13 cellular contexts compared by ENCODE assay signal in the genomic region with DNA sequence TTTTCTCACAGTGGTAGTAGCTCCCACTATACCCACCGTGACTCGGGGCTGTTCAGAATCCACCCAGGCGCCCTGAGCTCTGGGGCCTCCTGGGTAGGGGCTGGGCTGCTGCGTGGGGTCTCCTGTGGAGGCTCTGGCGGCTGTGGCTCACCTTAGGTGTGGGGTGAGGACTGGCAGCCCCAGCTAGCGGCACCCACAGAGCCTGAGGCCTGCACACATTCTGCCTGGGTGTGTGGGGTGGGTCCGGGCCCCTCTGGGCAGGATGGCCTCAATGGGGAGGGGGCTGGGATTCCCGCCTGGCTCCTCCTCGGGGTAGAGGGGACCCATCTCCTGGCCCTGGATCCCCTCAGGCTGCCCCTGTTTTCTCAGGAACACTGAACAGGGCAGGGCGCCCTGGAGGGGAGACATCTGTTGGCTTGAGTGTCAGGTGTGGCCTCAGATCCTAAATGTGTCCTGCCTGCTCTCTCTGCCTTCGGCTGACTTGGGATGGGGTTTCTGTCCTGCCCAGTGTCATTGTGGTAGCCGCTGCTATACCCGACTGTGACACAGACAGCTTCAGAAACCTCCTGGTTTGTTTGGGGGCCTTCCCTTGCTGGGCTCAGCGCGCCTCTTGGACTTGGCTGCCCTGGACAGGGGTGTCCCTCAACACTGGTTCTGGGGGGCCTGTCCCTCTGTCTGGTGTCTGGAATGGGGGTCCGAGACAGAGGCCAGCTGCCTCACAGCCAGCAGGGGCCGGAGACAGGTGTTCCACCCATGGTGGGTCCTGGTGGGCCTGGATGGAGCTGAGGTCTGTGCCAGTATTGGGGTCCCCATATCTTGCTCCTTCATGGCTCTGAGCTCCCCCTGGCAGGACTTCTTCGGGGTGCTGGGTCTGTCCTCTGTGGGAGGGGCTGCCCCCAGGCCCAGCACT.
A peak's percentile ranks its signal among the peaks of the same experiment; 100 is the strongest.
DNase-seq lines count a peak whose midpoint lies in the region; ATAC-seq, FAIRE-seq and TF ChIP-seq lines count a peak whose summit lies in the region.
"Had no signal": no experiment of that assay in that cellular context is flagged by ENCODE, and none has a peak within 500 bp of the region (broad histone marks: within the 10 kb centered on the region; RNA-seq: fewer than 3 reads in every experiment).

No MANE protein-coding gene starts in this region.

- DNase-seq in right lobe of liver (peak; percentile 11 to 40 (median 37)), HepG2 (ENCODE audit: low spot score) (no peak), dorsolateral prefrontal cortex (peak in 6 of 10 donors; percentile 6 to 31 (median 22)), thyroid gland (no peak), iPS-NIHi7 (ENCODE audit: extremely low spot score) (no peak), SW480 (ENCODE audit: low spot score) (no peak)
- DNase-seq in natural killer cell treated with Interleukin-12 subunit alpha and Interleukin-12 subunit beta and Interleukin-15 and Interleukin-18, amount 100 ng/mL, for 72 hours (ENCODE audit: low spot score), result peak; percentile 52
- DNase-seq: amygdala; GOT3; SIG-M5; stimulated activated naive B cell treated with anti-CD40 and anti-IgM and Interleukin-4, amounts not matched to agents 10 μg/mL and 1 μg/mL and 100 μg/mL, for 72 hours had no signal

- H3K79me2 ChIP-seq in HepG2 (ENCODE audit: insufficient read depth, low read length), result no peaks in the 10 kb centered on the region

- in situ Hi-C loops in HepG2 (cut with HindIII; ENCODE audit: extremely low pct_ligation_motif_present, low pct_unique_long_range_greater_than_20kb), result no loop called here

- H3K27me3 ChIP-seq in right lobe of liver (no peaks in the 10 kb centered on the region), HepG2 (ENCODE audit: control insufficient read depth in 1 of 2, insufficient read depth in 2 of 2, low read length in 2 of 2) (peaks cover 8 to 42% of the 10 kb centered on the region in 2 experiments; a peak in 4 of 5 replicates), dorsolateral prefrontal cortex (peaks cover 0 to 71% (median 26%) of the 10 kb centered on the region in 45 donors), thyroid gland (no peaks in the 10 kb centered on the region)

- no peaks in the 10 kb centered on the region for H3K36me3 Mint-ChIP-seq in natural killer cell treated with Interleukin-12 subunit alpha and Interleukin-12 subunit beta and Interleukin-15 and Interleukin-18, amount 100 ng/mL, for 72 hours
- H3K36me3 Mint-ChIP-seq: stimulated activated naive B cell treated with anti-CD40 and anti-IgM and Interleukin-4, amounts not matched to agents 10 μg/mL and 1 μg/mL and 100 μg/mL, for 72 hours had no signal

- BruUV-seq in HepG2 (replicated peaks; lab: Mats Ljungman, UMichigan), result no TSS peak

- H3K9ac ChIP-seq in HepG2 (ENCODE audit: insufficient read depth, low read depth, low read length), result no peak overlapping the region

- H3K9me3 ChIP-seq in right lobe of liver (no peaks in the 10 kb centered on the region), HepG2 (ENCODE audit: low read length) (no peaks in the 10 kb centered on the region), thyroid gland (no peaks in the 10 kb centered on the region)

- no peaks in the 10 kb centered on the region for H4K20me1 ChIP-seq in HepG2 (ENCODE audit: insufficient read depth, low read length)

- no peak for FAIRE-seq in HepG2 (lab: Jason Lieb, UNC)
- FAIRE-seq: colon had no signal

- H3K27me3 Mint-ChIP-seq in natural killer cell treated with Interleukin-12 subunit alpha and Interleukin-12 subunit beta and Interleukin-15 and Interleukin-18, amount 100 ng/mL, for 72 hours, result peaks cover 14% of the 10 kb centered on the region in 2 donors
- H3K27me3 Mint-ChIP-seq: stimulated activated naive B cell treated with anti-CD40 and anti-IgM and Interleukin-4, amounts not matched to agents 10 μg/mL and 1 μg/mL and 100 μg/mL, for 72 hours had no signal

- TF ChIP-seq EP300 in HepG2 (IDR thresholded peaks at IDR 0.05; ENCODE audit: low read depth in 2 of 2, low read length in 2 of 2) (no peak), HepG2 (CRISPR knock-in tag; IDR thresholded peaks at IDR 0.05; ENCODE audit: borderline replicate concordance) (no peak)

- no peak for TF ChIP-seq CTCF in right lobe of liver (IDR thresholded peaks at IDR 0.05)
- no peak for TF ChIP-seq CTCF in HepG2 (CRISPR knock-in tag; IDR thresholded peaks at IDR 0.05)
- TF ChIP-seq CTCF in dorsolateral prefrontal cortex (IDR thresholded peaks at IDR 0.05 in 54 of 56, conservative IDR thresholded peaks at IDR 0.05 in 2 of 56; ENCODE audit: low read depth in 1 of 56, partially characterized antibody in 56 of 56), result no peak
- TF ChIP-seq CTCF in thyroid gland (IDR thresholded peaks at IDR 0.05), result no peak

- ATAC-seq in right lobe of liver (peak in 1 of 4 donors; percentile 13), HepG2 (no peak), HG03039 (IDR thresholded peaks at IDR 0.05; ENCODE audit: unreplicated experiment) (no peak)
- no peak for ATAC-seq in natural killer cell treated with Interleukin-12 subunit alpha and Interleukin-12 subunit beta and Interleukin-15 and Interleukin-18, amount 100 ng/mL, for 72 hours
- ATAC-seq: stimulated activated naive B cell treated with anti-CD40 and anti-IgM and Interleukin-4, amounts not matched to agents 10 μg/mL and 1 μg/mL and 100 μg/mL, for 72 hours had no signal

- TF ChIP-seq RAD21 in HepG2 (CRISPR knock-in tag; IDR thresholded peaks at IDR 0.05), result no peak

- POLR2A ChIA-PET in HepG2 (lab: Yijun Ruan, JAX), result no interaction called here

- no peaks in the 10 kb centered on the region for H3K9me3 Mint-ChIP-seq in natural killer cell treated with Interleukin-12 subunit alpha and Interleukin-12 subunit beta and Interleukin-15 and Interleukin-18, amount 100 ng/mL, for 72 hours
- H3K9me3 Mint-ChIP-seq: stimulated activated naive B cell treated with anti-CD40 and anti-IgM and Interleukin-4, amounts not matched to agents 10 μg/mL and 1 μg/mL and 100 μg/mL, for 72 hours had no signal

- H3K4me3 ChIP-seq in right lobe of liver (no peak overlapping the region), HepG2 (replicated peaks in 1 of 3; ENCODE audit: insufficient read depth in 1 of 3, low read depth in 2 of 3, low read length in 3 of 3) (no peak overlapping the region), dorsolateral prefrontal cortex (no peak overlapping the region), thyroid gland (replicated peaks in 1 of 3) (no peak overlapping the region)

- H3K4me2 ChIP-seq in HepG2 (ENCODE audit: low read depth, low read length), result no peak overlapping the region

- CTCF ChIA-PET in HepG2 (lab: Yijun Ruan, JAX; ENCODE audit: low intra/inter-chr PET ratio, low total read pairs), result no interaction called here

- no peaks in the 10 kb centered on the region for H3K4me1 Mint-ChIP-seq in natural killer cell treated with Interleukin-12 subunit alpha and Interleukin-12 subunit beta and Interleukin-15 and Interleukin-18, amount 100 ng/mL, for 72 hours (ENCODE audit: low read depth in 2 of 2)
- H3K4me1 Mint-ChIP-seq: stimulated activated naive B cell treated with anti-CD40 and anti-IgM and Interleukin-4, amounts not matched to agents 10 μg/mL and 1 μg/mL and 100 μg/mL, for 72 hours had no signal

- TF ChIP-seq POLR2A in right lobe of liver (IDR thresholded peaks at IDR 0.05) (no peak), HepG2 (IDR thresholded peaks at IDR 0.05; ENCODE audit: insufficient read depth in 1 of 2, low read depth in 2 of 2, low read length in 2 of 2) (no peak), thyroid gland (IDR thresholded peaks at IDR 0.05) (no peak)

- H3K4me3 Mint-ChIP-seq in natural killer cell treated with Interleukin-12 subunit alpha and Interleukin-12 subunit beta and Interleukin-15 and Interleukin-18, amount 100 ng/mL, for 72 hours, result no peak overlapping the region

- 23% methylated on average over 3 of the region's 18 CpGs for WGBS in right lobe of liver (ENCODE audit: insufficient coverage, low coverage, low lambda C conversion rate, missing lambda C conversion rate)
- WGBS in HepG2 (ENCODE audit: low lambda C conversion rate), result 0% methylated on average over 1 of the region's 18 CpGs
- WGBS in thyroid gland, 2 donors, result 84 to 87% methylated on average over 3 of the region's 18 CpGs

- H3K36me3 ChIP-seq in right lobe of liver (no peaks in the 10 kb centered on the region), HepG2 (replicated peaks in 1 of 2; ENCODE audit: control insufficient read depth in 1 of 2, insufficient read depth in 2 of 2, low read length in 2 of 2) (no peaks in the 10 kb centered on the region), thyroid gland (no peaks in the 10 kb centered on the region)

- H3K27ac ChIP-seq in right lobe of liver (no peak overlapping the region), HepG2 (ENCODE audit: extremely low read length, insufficient read depth, low read length) (no peak overlapping the region), dorsolateral prefrontal cortex (no peak overlapping the region), thyroid gland (no peak overlapping the region)

- intact Hi-C loops in right lobe of liver (cut with DNase I), result no loop called here
- intact Hi-C loops in HepG2 (cut with micrococcal nuclease; ENCODE audit: unreplicated experiment), result no loop called here
- intact Hi-C loops in dorsolateral prefrontal cortex (cut with DNase I), result no loop called here
- intact Hi-C loops in thyroid gland (cut with DNase I), result no loop called here

- H2AFZ ChIP-seq in HepG2 (ENCODE audit: low read length), result no peak overlapping the region

- H3K27ac Mint-ChIP-seq in natural killer cell treated with Interleukin-12 subunit alpha and Interleukin-12 subunit beta and Interleukin-15 and Interleukin-18, amount 100 ng/mL, for 72 hours, result no peak overlapping the region
- H3K27ac Mint-ChIP-seq: stimulated activated naive B cell treated with anti-CD40 and anti-IgM and Interleukin-4, amounts not matched to agents 10 μg/mL and 1 μg/mL and 100 μg/mL, for 72 hours had no signal

- H3K4me1 ChIP-seq in right lobe of liver (no peaks in the 10 kb centered on the region), HepG2 (ENCODE audit: insufficient read depth, low read length) (no peaks in the 10 kb centered on the region), thyroid gland (no peaks in the 10 kb centered on the region)

TF ChIP-seq in HepG2, 621 proteins besides CTCF, POLR2A, EP300 and RAD21 (continues in another document):
- no peak for TF ChIP-seq ZZZ3 (CRISPR knock-in tag; IDR thresholded peaks at IDR 0.05; ENCODE audit: borderline replicate concordance)
- no peak for TF ChIP-seq CEBPB (IDR thresholded peaks at IDR 0.05; ENCODE audit: borderline replicate concordance, low read depth, low read length)
- TF ChIP-seq, protein P1, sequence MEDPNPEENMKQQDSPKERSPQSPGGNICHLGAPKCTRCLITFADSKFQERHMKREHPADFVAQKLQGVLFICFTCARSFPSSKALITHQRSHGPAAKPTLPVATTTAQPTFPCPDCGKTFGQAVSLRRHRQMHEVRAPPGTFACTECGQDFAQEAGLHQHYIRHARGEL (CRISPR knock-in tag; IDR thresholded peaks at IDR 0.05), result no peak
- TF ChIP-seq ATM (IDR thresholded peaks at IDR 0.05; ENCODE audit: borderline replicate concordance), result no peak
- no peak for TF ChIP-seq ZNF292 (CRISPR knock-in tag; IDR thresholded peaks at IDR 0.05; ENCODE audit: borderline replicate concordance, low read depth)
- no peak for TF ChIP-seq HCFC1 (IDR thresholded peaks at IDR 0.05; ENCODE audit: low read depth, low read length)
- no peak for TF ChIP-seq GATAD2A (CRISPR knock-in tag; IDR thresholded peaks at IDR 0.05)

Comparison
In these comparisons a context has a peak if more than half of its experiments do, and no peak if none do; other contexts are left out.
1. DNase-seq: peak in right lobe of liver (3 of 3), dorsolateral prefrontal cortex (6 of 10) and natural killer cell treated with Interleukin-12 subunit alpha and Interleukin-12 subunit beta and Interleukin-15 and Interleukin-18, amount 100 ng/mL, for 72 hours (single experiment); none in HepG2 (single experiment), thyroid gland (0 of 2), iPS-NIHi7 (single experiment) and SW480 (single experiment).